Comparison of ENCODE assay signal across 22 cellular contexts in the genomic region with DNA sequence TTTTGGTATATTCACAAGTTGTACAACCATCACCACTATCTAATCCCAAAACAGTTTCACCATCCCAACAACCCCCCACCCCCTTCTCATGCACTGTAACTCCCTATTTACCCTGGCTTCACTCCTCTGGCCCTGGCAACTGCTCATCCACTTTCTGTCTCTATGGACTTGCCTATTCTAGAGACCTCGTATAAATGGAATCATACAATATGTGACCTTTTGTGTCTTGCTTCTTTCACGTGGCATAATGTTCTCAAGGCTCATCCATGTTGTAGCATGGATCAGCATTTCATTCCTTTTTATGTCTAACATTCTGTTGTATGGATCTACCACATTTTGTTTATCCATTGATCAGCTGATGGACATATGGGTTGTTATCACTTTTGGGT.
"Had no signal": no experiment of that assay in that cellular context is flagged by ENCODE, and none has a peak within 500 bp of the region (broad histone marks: within the 10 kb centered on the region; RNA-seq: fewer than 3 reads in every experiment).

No MANE protein-coding gene starts in this region.

- H3K36me3 Mint-ChIP-seq: natural killer cell treated with Interleukin-12 subunit alpha and Interleukin-12 subunit beta and Interleukin-15 and Interleukin-18, amount 100 ng/mL, for 72 hours had no signal

- H3K27ac Mint-ChIP-seq: activated T-cell treated with anti-CD3 and anti-CD28 coated beads, Interleukin-2, amount 50 U/mL, for 24 hours; activated T-helper 17 cell treated with anti-CD3 and anti-CD28 coated beads, Interleukin-2, amount 50 U/mL, for 72 hours; endodermal cell; memory B cell had no signal

- DNase-seq: activated CD4-positive, alpha-beta T cell treated with anti-CD3 and anti-CD28 coated beads for 1 hour; activated CD4-positive, alpha-beta T cell treated with anti-CD3 and anti-CD28 coated beads, Interleukin-2, amount 50 U/mL, for 1 hour; activated CD8-positive, alpha-beta memory T cell treated with anti-CD3 and anti-CD28 coated beads for 24 hours; activated CD8-positive, alpha-beta memory T cell treated with anti-CD3 and anti-CD28 coated beads, Interleukin-2, amount 50 U/mL, for 4 hours; activated naive CD4-positive, alpha-beta T cell treated with Interleukin-2 at 50 U/mL for 16 hours; activated T-cell treated with anti-CD3 and anti-CD28 coated beads, Interleukin-2, amount 50 U/mL, for 24 hours; cortex of kidney; endodermal cell; heart right ventricle; islet precursor cell; left cardiac atrium; ovary; right lobe of liver; stimulated activated CD4-positive, alpha-beta T cell treated with anti-CD3 and anti-CD28 coated beads, Interleukin-15, amount 100 ng/mL, for 24 hours; T-helper 9 cell; transverse colon had no signal

- H3K27me3 Mint-ChIP-seq: activated T-cell treated with anti-CD3 and anti-CD28 coated beads, Interleukin-2, amount 50 U/mL, for 24 hours; activated T-helper 17 cell treated with anti-CD3 and anti-CD28 coated beads, Interleukin-2, amount 50 U/mL, for 72 hours; memory B cell; natural killer cell treated with Interleukin-12 subunit alpha and Interleukin-12 subunit beta and Interleukin-15 and Interleukin-18, amount 100 ng/mL, for 72 hours; stimulated activated memory B cell treated with anti-CD40 and anti-IgM and Interleukin-4, amounts not matched to agents 10 μg/mL and 1 μg/mL and 100 μg/mL, for 72 hours had no signal

- H3K4me3 ChIP-seq: cardiac muscle cell, heart right ventricle, ovary, right lobe of liver, smooth muscle cell, transverse colon had no signal

- H3K4me3 Mint-ChIP-seq: activated T-cell treated with anti-CD3 and anti-CD28 coated beads, Interleukin-2, amount 50 U/mL, for 24 hours; activated T-helper 17 cell treated with anti-CD3 and anti-CD28 coated beads, Interleukin-2, amount 50 U/mL, for 72 hours; endodermal cell; memory B cell; natural killer cell treated with Interleukin-12 subunit alpha and Interleukin-12 subunit beta and Interleukin-15 and Interleukin-18, amount 100 ng/mL, for 72 hours; stimulated activated memory B cell treated with anti-CD40 and anti-IgM and Interleukin-4, amounts not matched to agents 10 μg/mL and 1 μg/mL and 100 μg/mL, for 72 hours had no signal

- ATAC-seq: activated T-helper 17 cell treated with anti-CD3 and anti-CD28 coated beads, Interleukin-2, amount 50 U/mL, for 72 hours; heart right ventricle; left cardiac atrium; natural killer cell treated with Interleukin-12 subunit alpha and Interleukin-12 subunit beta and Interleukin-15 and Interleukin-18, amount 100 ng/mL, for 72 hours; right lobe of liver; stimulated activated memory B cell treated with anti-CD40 and anti-IgM and Interleukin-4, amounts not matched to agents 10 μg/mL and 1 μg/mL and 100 μg/mL, for 72 hours had no signal

- H3K9me3 Mint-ChIP-seq: activated T-cell treated with anti-CD3 and anti-CD28 coated beads, Interleukin-2, amount 50 U/mL, for 24 hours; activated T-helper 17 cell treated with anti-CD3 and anti-CD28 coated beads, Interleukin-2, amount 50 U/mL, for 72 hours; endodermal cell; memory B cell; natural killer cell treated with Interleukin-12 subunit alpha and Interleukin-12 subunit beta and Interleukin-15 and Interleukin-18, amount 100 ng/mL, for 72 hours; stimulated activated memory B cell treated with anti-CD40 and anti-IgM and Interleukin-4, amounts not matched to agents 10 μg/mL and 1 μg/mL and 100 μg/mL, for 72 hours had no signal
